Comparison of ENCODE assay signal across 8 cellular contexts in the genomic region with DNA sequence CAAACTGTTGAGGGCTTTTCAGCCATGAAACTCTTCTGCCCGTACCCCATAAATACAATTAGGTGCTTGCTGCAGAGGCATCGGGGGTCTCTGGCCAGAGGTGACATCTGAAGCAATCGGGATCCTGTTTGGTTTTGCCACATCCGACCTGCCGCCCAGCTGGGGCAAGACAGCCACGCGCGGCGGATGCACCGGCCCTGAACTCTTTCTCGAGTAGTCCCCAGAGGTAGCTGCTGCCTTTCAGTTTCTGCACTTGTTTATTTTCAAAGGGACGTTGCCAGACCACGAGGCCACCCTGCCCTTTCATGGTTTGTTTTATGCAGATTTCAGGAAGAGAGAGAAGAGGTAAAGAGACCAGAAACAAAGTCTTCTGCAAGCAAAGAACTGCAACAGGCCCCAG. TPM values are rescaled to one million over a fixed set of nuclear protein-coding genes. Genes with fewer than 3 reads are reported as not detected.
DNase-seq lines count a peak whose midpoint lies in the region; ATAC-seq and TF ChIP-seq lines count a peak whose summit lies in the region.

No MANE protein-coding gene starts in this region.

- ATAC-seq in GM19035 (IDR thresholded peaks at IDR 0.05; ENCODE audit: unreplicated experiment) (peak; percentile 91), HG03159 (IDR thresholded peaks at IDR 0.05; ENCODE audit: unreplicated experiment) (peak; percentile 85)

- peak overlapping the region; percentile 58 for H3K27ac Mint-ChIP-seq in mesothelial cell of epicardium

- H3K27me3 ChIP-seq in breast epithelium, result no peaks in the 10 kb centered on the region

- no peaks in the 10 kb centered on the region for H3K36me3 ChIP-seq in breast epithelium

- no peaks in the 10 kb centered on the region for H3K9me3 Mint-ChIP-seq in mesothelial cell of epicardium

- intact Hi-C loops in breast epithelium (cut with DNase I; ENCODE audit: low total_unique reads), result no loop called here

- TF ChIP-seq POLR2A in breast epithelium (IDR thresholded peaks at IDR 0.05), result no peak

- DNase-seq in AG08396 (ENCODE audit: low spot score) (peak; percentile 76), mesothelial cell of epicardium (ENCODE audit: low spot score in 2 of 2, unreplicated experiment in 2 of 2) (no peak), UCSD-AML1 (lab: John Stamatoyannopoulos, UW; ENCODE audit: unreplicated experiment) (no peak), breast epithelium (ENCODE audit: low spot score in 2 of 2) (no peak), NCI-H774 (lab: John Stamatoyannopoulos, UW) (no peak)
- peak; percentile 73 for DNase-seq in activated CD8-positive, alpha-beta memory T cell treated with anti-CD3 and anti-CD28 coated beads, Interleukin-2, amount 50 U/mL, for 48 hours

- peaks cover 0 to 21% of the 10 kb centered on the region in 2 donors for H3K4me1 ChIP-seq in breast epithelium

- H3K4me1 Mint-ChIP-seq in mesothelial cell of epicardium, result peaks cover 48% of the 10 kb centered on the region

- H3K4me3 ChIP-seq in breast epithelium, result no peak overlapping the region

- peak overlapping the region in 1 of 2 donors; percentile 59 for H3K27ac ChIP-seq in breast epithelium

- peaks cover 7% of the 10 kb centered on the region for H3K36me3 Mint-ChIP-seq in mesothelial cell of epicardium

- H3K4me3 Mint-ChIP-seq in mesothelial cell of epicardium, result no peak overlapping the region

- no peaks in the 10 kb centered on the region for H3K27me3 Mint-ChIP-seq in mesothelial cell of epicardium (ENCODE audit: low read depth)

- TF ChIP-seq CTCF in mesothelial cell of epicardium (IDR thresholded peaks at IDR 0.05; ENCODE audit: unreplicated experiment), result no peak
- TF ChIP-seq CTCF in breast epithelium (IDR thresholded peaks at IDR 0.05), result no peak

- H3K9me3 ChIP-seq in breast epithelium, result no peaks in the 10 kb centered on the region

RNA-seq across cellular contexts. Expression of gene MLXIP, which starts 10.6 kb away (rescaled TPM):
- 65.3 to 67.3 TPM (median 65.7 TPM) in 3 replicates for total RNA-seq in mesothelial cell of epicardium
- 10 to 100 TPM; 21.1 to 31.1 (median 28.2) TPM for total RNA-seq in breast epithelium

RNA-seq across cellular contexts. Expression of gene BCL7A, which starts 46.3 kb away (rescaled TPM):
- total RNA-seq in mesothelial cell of epicardium (33.8 to 40.1 TPM (median 34.6 TPM) in 3 replicates), breast epithelium (10 to 100 TPM in 1 of 3 donors, 1 to 10 TPM in 2; 6.2 to 13.5 (median 8.8) TPM)

Comparison
In these comparisons a context has a peak if more than half of its experiments do, and no peak if none do; other contexts are left out.
1. DNase-seq: peak in AG08396 (single experiment) and activated CD8-positive, alpha-beta memory T cell treated with anti-CD3 and anti-CD28 coated beads, Interleukin-2, amount 50 U/mL, for 48 hours (single experiment); none in mesothelial cell of epicardium (0 of 2), UCSD-AML1 (single experiment), breast epithelium (0 of 2) and NCI-H774 (single experiment).